8 cellular contexts compared by ENCODE assay signal in the genomic region with DNA sequence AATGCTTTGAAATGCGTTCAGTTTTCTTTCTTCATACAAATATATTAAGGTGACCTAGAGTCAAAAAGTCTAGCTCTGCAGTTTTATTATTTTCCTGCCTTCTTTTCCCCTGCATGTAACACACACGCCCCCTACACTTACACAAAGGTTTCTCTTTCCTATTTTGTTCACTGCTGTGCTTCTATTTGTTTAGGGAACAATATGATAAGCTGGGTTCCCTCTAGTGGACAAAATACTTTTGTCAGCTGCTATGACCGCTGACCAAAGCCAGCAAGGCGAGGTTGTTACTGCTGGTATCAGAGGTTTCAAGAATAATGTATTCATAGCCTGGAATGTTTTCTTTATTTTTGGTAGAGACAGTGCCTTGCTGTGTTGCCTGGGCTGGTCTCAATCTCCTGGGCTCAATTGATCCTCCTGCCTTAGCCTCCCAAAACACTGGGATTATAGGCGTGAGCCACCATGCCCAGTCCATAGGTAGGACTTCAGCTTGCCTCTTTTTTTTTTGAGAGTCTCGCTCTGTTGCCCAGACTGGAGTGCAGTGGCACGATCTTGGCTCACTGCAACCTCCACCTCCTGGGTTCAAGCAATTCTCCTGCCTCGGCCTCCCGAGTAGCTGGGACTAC. TPM values are rescaled to one million over a fixed set of nuclear protein-coding genes. Genes with fewer than 3 reads are reported as not detected.
DNase-seq lines count a peak whose midpoint lies in the region; ATAC-seq lines count a peak whose summit lies in the region.

No MANE protein-coding gene starts in this region.

- H2BK120ac ChIP-seq in mesendoderm (ENCODE audit: low read depth, low read length) = no peak overlapping the region

- no peaks in the 10 kb centered on the region for H3K27me3 ChIP-seq in mesendoderm (ENCODE audit: insufficient read depth, low read length, poor library complexity)

- H3K18ac ChIP-seq in mesendoderm (ENCODE audit: low read length) = no peak overlapping the region

- no peak overlapping the region for H3K4ac ChIP-seq in mesendoderm (ENCODE audit: low read depth, low read length)

- DNase-seq in NCI-H2107 treated with DMSO at 0.1 percent for 48 hours (lab: John Stamatoyannopoulos, UW; ENCODE audit: unreplicated experiment) (peak; percentile 81), NCI-H2107 (lab: John Stamatoyannopoulos, UW) (no peak), HuH-7.5 (ENCODE audit: low spot score) (peak; percentile 34), RPMI8226 (peak; percentile 23), epithelial cell of prostate (ENCODE audit: low read depth, low spot score) (peak; percentile 27), mesendoderm (peak; percentile 83)

- H2BK5ac ChIP-seq in mesendoderm (ENCODE audit: low read length) = no peak overlapping the region

- no peaks in the 10 kb centered on the region for H3K79me2 ChIP-seq in mesendoderm (ENCODE audit: control insufficient read depth, insufficient read depth, low read length)

- no CpG with 5 or more reads among the region's 9 CpGs for WGBS in mesendoderm (ENCODE audit: extremely low coverage, insufficient coverage, low lambda C conversion rate)

- no peak overlapping the region for H3K4me3 ChIP-seq in mesendoderm (ENCODE audit: low read length)

- no peak overlapping the region for H2BK15ac ChIP-seq in mesendoderm (replicated peaks; ENCODE audit: low read depth)

- no peaks in the 10 kb centered on the region for H3K79me1 ChIP-seq in mesendoderm (ENCODE audit: low read length)

- H4K8ac ChIP-seq in mesendoderm (ENCODE audit: low read depth, low read length) = no peak overlapping the region

- H3K27ac ChIP-seq in epithelial cell of prostate = no peak overlapping the region
- H3K27ac ChIP-seq in mesendoderm (ENCODE audit: low read depth, low read length) = no peak overlapping the region

- no peak overlapping the region for H3K56ac ChIP-seq in mesendoderm (ENCODE audit: low read length)

- no peak overlapping the region for H3K23ac ChIP-seq in mesendoderm (ENCODE audit: low read length)

- ATAC-seq in HG03571 (IDR thresholded peaks at IDR 0.05; ENCODE audit: unreplicated experiment) = no peak
- no peak for ATAC-seq in GM18511 (IDR thresholded peaks at IDR 0.05; ENCODE audit: unreplicated experiment)

- no peak overlapping the region for H2AK5ac ChIP-seq in mesendoderm (ENCODE audit: low read length)

- H4K5ac ChIP-seq in mesendoderm (ENCODE audit: low read length) = no peak overlapping the region

- H3K4me2 ChIP-seq in mesendoderm (ENCODE audit: low read length) = no peak overlapping the region

- no peaks in the 10 kb centered on the region for H3K36me3 ChIP-seq in mesendoderm (ENCODE audit: control insufficient read depth, insufficient read depth, low read length)

- H3K9ac ChIP-seq in mesendoderm (ENCODE audit: low read length) = no peak overlapping the region

- no peaks in the 10 kb centered on the region for H3K4me1 ChIP-seq in mesendoderm (ENCODE audit: control insufficient read depth, low read depth, low read length)

RNA-seq across cellular contexts. Expression of a gene that starts 33.4 kb away (rescaled TPM):
- 12.8 TPM for polyA plus RNA-seq in mesendoderm (2013, experiment 1 of 2)
- polyA plus RNA-seq in mesendoderm (2013, experiment 2 of 2) = 12.3 TPM

RNA-seq across cellular contexts. Expression of a gene that starts 47.9 kb away (rescaled TPM):
- polyA plus RNA-seq in mesendoderm (2013, experiment 1 of 2) = 42.6 TPM
- polyA plus RNA-seq in mesendoderm (2013, experiment 2 of 2) = 42.7 TPM
